11 cellular contexts compared by ENCODE assay signal in genomic region chr12:48601013-48601756, GRCh38. TPM values are rescaled to one million over a fixed set of nuclear protein-coding genes. Genes with fewer than 3 reads are reported as not detected.
DNase-seq lines count a peak whose midpoint lies in the region; ATAC-seq, FAIRE-seq and TF ChIP-seq lines count a peak whose summit lies in the region.
"Had no signal": no experiment of that assay in that cellular context is flagged by ENCODE, and none has a peak within 500 bp of the region (broad histone marks: within the 10 kb centered on the region; RNA-seq: fewer than 3 reads in every experiment).

No MANE protein-coding gene starts in this region.

- H3K4me2 ChIP-seq in neural progenitor cell: no peak overlapping the region

- H3K79me2 ChIP-seq in neural progenitor cell (ENCODE audit: low read depth): no peaks in the 10 kb centered on the region

- no peak for TF ChIP-seq POLR2A in H54 (IDR thresholded peaks at IDR 0.05; ENCODE audit: low read depth, low read length)

- H3K9me3 ChIP-seq in adipocyte (ENCODE audit: control insufficient read depth, low read length): peaks cover 22% of the 10 kb centered on the region
- no peaks in the 10 kb centered on the region for H3K9me3 ChIP-seq in neural progenitor cell (ENCODE audit: low read depth)

- DNase-seq in adipocyte (ENCODE audit: low read depth): peak; percentile 17
- peak; percentile 56 for DNase-seq in neural progenitor cell (ENCODE audit: low spot score)
- no peak for DNase-seq in H54 (ENCODE audit: insufficient read length, low spot score)
- DNase-seq in NCI-H128 (lab: John Stamatoyannopoulos, UW; ENCODE audit: unreplicated experiment): no peak
- DNase-seq in Calu3: no peak
- no peak for DNase-seq in germinal center (ENCODE audit: low spot score)
- DNase-seq: activated CD4-positive, alpha-beta T cell treated with anti-CD3 and anti-CD28 coated beads for 4 hours; stimulated activated CD8-positive, alpha-beta memory T cell treated with anti-CD3 and anti-CD28 coated beads, Interleukin-4, amount 100 ng/mL, for 48 hours had no signal

- peaks cover 5% of the 10 kb centered on the region for H3K27me3 Mint-ChIP-seq in neural progenitor cell (ENCODE audit: insufficient read depth, low read depth)
- H3K27me3 Mint-ChIP-seq in Calu3 (ENCODE audit: unreplicated experiment): peaks cover 66% of the 10 kb centered on the region

- no peak overlapping the region for H3K4me3 ChIP-seq in adipocyte (ENCODE audit: low read length)
- no peak overlapping the region for H3K4me3 ChIP-seq in neural progenitor cell

- H3K9ac ChIP-seq in adipocyte (ENCODE audit: low read length): no peak overlapping the region
- H3K9ac ChIP-seq in neural progenitor cell: no peak overlapping the region

- H3K27ac Mint-ChIP-seq in neural progenitor cell (peak overlapping the region; percentile 30), Calu3 (ENCODE audit: unreplicated experiment) (no peak overlapping the region)
- H3K27ac Mint-ChIP-seq: natural killer cell treated with Interleukin-12 subunit alpha and Interleukin-12 subunit beta and Interleukin-15 and Interleukin-18, amount 100 ng/mL, for 72 hours had no signal

- peak; percentile 92 for ATAC-seq in GM19043 (IDR thresholded peaks at IDR 0.05; ENCODE audit: low read depth, unreplicated experiment)
- peak; percentile 96 for ATAC-seq in HG02870 (IDR thresholded peaks at IDR 0.05; ENCODE audit: unreplicated experiment)
- ATAC-seq: natural killer cell treated with Interleukin-12 subunit alpha and Interleukin-12 subunit beta and Interleukin-15 and Interleukin-18, amount 100 ng/mL, for 72 hours had no signal

- intact Hi-C loops in Calu3 (cut with micrococcal nuclease; ENCODE audit: unreplicated experiment): no loop called here

- H3K4me3 Mint-ChIP-seq in neural progenitor cell: no peak overlapping the region
- no peak overlapping the region for H3K4me3 Mint-ChIP-seq in Calu3 (ENCODE audit: low read depth, unreplicated experiment)
- H3K4me3 Mint-ChIP-seq: natural killer cell treated with Interleukin-12 subunit alpha and Interleukin-12 subunit beta and Interleukin-15 and Interleukin-18, amount 100 ng/mL, for 72 hours had no signal

- H3K36me3 Mint-ChIP-seq in neural progenitor cell (peaks cover 3% of the 10 kb centered on the region), Calu3 (ENCODE audit: insufficient read depth, unreplicated experiment) (no peaks in the 10 kb centered on the region)

- peaks cover 13% of the 10 kb centered on the region for H3K4me1 Mint-ChIP-seq in neural progenitor cell
- H3K4me1 Mint-ChIP-seq in Calu3 (ENCODE audit: low read depth, unreplicated experiment): no peaks in the 10 kb centered on the region

- H4K20me1 ChIP-seq in neural progenitor cell (ENCODE audit: low read depth): no peaks in the 10 kb centered on the region

- peaks cover 28% of the 10 kb centered on the region for H3K9me3 Mint-ChIP-seq in neural progenitor cell
- H3K9me3 Mint-ChIP-seq in Calu3 (ENCODE audit: low read depth, unreplicated experiment): peaks cover 8% of the 10 kb centered on the region

- H2AFZ ChIP-seq in neural progenitor cell (replicated peaks): no peak overlapping the region

- FAIRE-seq in H54 (lab: Jason Lieb, UNC): no peak

- no peaks in the 10 kb centered on the region for H3F3A ChIP-seq in neural progenitor cell (ENCODE audit: low read depth)

- BruUV-seq in Calu3 (replicated peaks; lab: Mats Ljungman, UMichigan): no TSS peak

- CTCF ChIA-PET in Calu3 (lab: Charles Lee): interaction anchor here (0.7 kb wide), 1 partner anchor 9 kb away, joined by 3 read pairs; no protein-coding TSS in a partner anchor

- no peaks in the 10 kb centered on the region for H3K27me3 ChIP-seq in adipocyte (replicated peaks; ENCODE audit: control insufficient read depth, insufficient read depth, low read length)
- no peaks in the 10 kb centered on the region for H3K27me3 ChIP-seq in neural progenitor cell

- H3K4me1 ChIP-seq in adipocyte (ENCODE audit: control insufficient read depth, insufficient read depth, low read length) (no peaks in the 10 kb centered on the region), neural progenitor cell (peaks cover 5% of the 10 kb centered on the region)

- no peak overlapping the region for H3K27ac ChIP-seq in neural progenitor cell

- no peaks in the 10 kb centered on the region for H3K36me3 ChIP-seq in adipocyte (ENCODE audit: control insufficient read depth, insufficient read depth, low read length, severe bottlenecking)
- H3K36me3 ChIP-seq in neural progenitor cell: no peaks in the 10 kb centered on the region

- TF ChIP-seq CTCF in neural progenitor cell (IDR thresholded peaks at IDR 0.05): no peak
- no peak for TF ChIP-seq CTCF in Calu3 (IDR thresholded peaks at IDR 0.05; ENCODE audit: unreplicated experiment)

RNA-seq across cellular contexts. Expression of gene LALBA, which starts 31.3 kb away (rescaled TPM):
- not detected in 2 replicates for total RNA-seq in neural progenitor cell (ENCODE audit: low replicate concordance)
- total RNA-seq in Calu3 (2022): not detected in 2 replicates
- total RNA-seq: natural killer cell treated with Interleukin-12 subunit alpha and Interleukin-12 subunit beta and Interleukin-15 and Interleukin-18, amount 100 ng/mL, for 72 hours had no signal

Comparison
In these comparisons a context has a peak if more than half of its experiments do, and no peak if none do; other contexts are left out.
1. DNase-seq: peak in adipocyte (single experiment) and neural progenitor cell (single experiment); none in H54 (single experiment), NCI-H128 (single experiment), Calu3 (single experiment) and germinal center (single experiment).